In genomic region chr13:46492946-46493345, GRCh38 we compare ENCODE assay signal across 8 cellular contexts.
DNase-seq lines count a peak whose midpoint lies in the region; ATAC-seq and TF ChIP-seq lines count a peak whose summit lies in the region.

No MANE protein-coding gene starts in this region.

- no peak overlapping the region for H2AK5ac ChIP-seq in neuronal stem cell (ENCODE audit: low read depth, low read length)

- no peak overlapping the region for H2BK15ac ChIP-seq in neuronal stem cell (ENCODE audit: low read length)

- peaks cover 10% of the 10 kb centered on the region for H3K4me1 ChIP-seq in fibroblast of lung (ENCODE audit: control insufficient read depth, extremely low read depth, insufficient read depth, low read length)
- no peaks in the 10 kb centered on the region for H3K4me1 ChIP-seq in neuronal stem cell (ENCODE audit: control insufficient read depth in 2 of 2, insufficient read depth in 1 of 2, low read depth in 1 of 2, low read length in 2 of 2)

- H2BK120ac ChIP-seq in neuronal stem cell (ENCODE audit: low read depth, low read length): no peak overlapping the region

- H3K4me3 ChIP-seq in fibroblast of lung (replicated peaks in 1 of 4; ENCODE audit: control extremely low read depth in 1 of 4, insufficient read depth in 1 of 4, low read depth in 3 of 4, low read length in 4 of 4) (no peak overlapping the region), neuronal stem cell (ENCODE audit: low read length in 2 of 2) (no peak overlapping the region)

- H3K9me3 ChIP-seq in fibroblast of lung (ENCODE audit: control insufficient read depth, insufficient read depth, low read depth, low read length): no peaks in the 10 kb centered on the region
- no peaks in the 10 kb centered on the region for H3K9me3 ChIP-seq in neuronal stem cell (replicated peaks in 1 of 2; ENCODE audit: control insufficient read depth in 2 of 2, insufficient read depth in 1 of 2, low read depth in 1 of 2, low read length in 2 of 2)

- no peaks in the 10 kb centered on the region for H3K79me2 ChIP-seq in fibroblast of lung (ENCODE audit: control insufficient read depth, insufficient read depth, low read length)

- H4K91ac ChIP-seq in neuronal stem cell (ENCODE audit: low read depth, low read length, poor library complexity): no peak overlapping the region

- no peak overlapping the region for H3K14ac ChIP-seq in neuronal stem cell (ENCODE audit: low read length)

- H3K9ac ChIP-seq in fibroblast of lung (ENCODE audit: insufficient read depth, low read length): no peak overlapping the region
- H3K9ac ChIP-seq in neuronal stem cell (ENCODE audit: low read depth, low read length, poor library complexity): no peak overlapping the region

- H3K18ac ChIP-seq in neuronal stem cell (ENCODE audit: low read length): no peak overlapping the region

- H3K27ac ChIP-seq in fibroblast of lung (ENCODE audit: insufficient read depth, low read length) (no peak overlapping the region), neuronal stem cell (replicated peaks; ENCODE audit: low read length) (no peak overlapping the region)

- H3K36me3 ChIP-seq in fibroblast of lung (ENCODE audit: control insufficient read depth, insufficient read depth, low read length): no peaks in the 10 kb centered on the region
- no peaks in the 10 kb centered on the region for H3K36me3 ChIP-seq in neuronal stem cell (replicated peaks in 1 of 2; ENCODE audit: control insufficient read depth in 2 of 2, insufficient read depth in 2 of 2, low read length in 2 of 2)

- TF ChIP-seq CTCF in fibroblast of lung (conservative IDR thresholded peaks at IDR 0.05 in 1 of 2, IDR thresholded peaks at IDR 0.05 in 1 of 2; ENCODE audit: low read depth in 1 of 2, low read length in 2 of 2): peak; percentile 57 to 58

- no peak for ATAC-seq in HG03025 (IDR thresholded peaks at IDR 0.05; ENCODE audit: low FRiP score, unreplicated experiment)

- no CpG with 5 or more reads among the region's 1 CpG for WGBS in neuronal stem cell (ENCODE audit: extremely low coverage in 2 of 2, insufficient read length in 2 of 2, insufficient replicate concordance in 1 of 2), 2 donors

- H4K8ac ChIP-seq in neuronal stem cell (ENCODE audit: low read depth, low read length): no peak overlapping the region

- no peak overlapping the region for H3K23ac ChIP-seq in neuronal stem cell (ENCODE audit: low read depth, low read length, poor library complexity)

- H3K79me1 ChIP-seq in neuronal stem cell (ENCODE audit: low read depth, low read length): no peaks in the 10 kb centered on the region

- H4K20me1 ChIP-seq in fibroblast of lung (ENCODE audit: control insufficient read depth, extremely low read depth, insufficient read depth, low read length): no peaks in the 10 kb centered on the region

- H3K27me3 ChIP-seq in fibroblast of lung (ENCODE audit: control insufficient read depth, insufficient read depth, low read length) (no peaks in the 10 kb centered on the region), neuronal stem cell (ENCODE audit: control insufficient read depth in 3 of 3, insufficient read depth in 3 of 3, low read depth in 1 of 3, low read length in 3 of 3) (no peaks in the 10 kb centered on the region)

- DNase-seq in CD1c-positive myeloid dendritic cell (ENCODE audit: extremely low spot score) (peak; percentile 56), H4 (ENCODE audit: low spot score) (peak; percentile 9), OCI-M1 (lab: John Stamatoyannopoulos, UW) (peak; percentile 69), fibroblast of lung (ENCODE audit: low read depth in 2 of 2) (peak; percentile 34 to 73), neuronal stem cell (ENCODE audit: low spot score) (peak; percentile 37), NCI-H2029 (lab: John Stamatoyannopoulos, UW) (no peak)
- DNase-seq in stimulated activated CD4-positive, alpha-beta T cell treated with anti-CD3 and anti-CD28 coated beads, Interleukin-2, amount 100 ng/mL, for 24 hours: no peak

- H3K4ac ChIP-seq in neuronal stem cell (ENCODE audit: low read length): no peak overlapping the region

- H2AFZ ChIP-seq in fibroblast of lung (ENCODE audit: low read length) (no peak overlapping the region), neuronal stem cell (ENCODE audit: low read length) (no peak overlapping the region)

- no peak overlapping the region for H2BK5ac ChIP-seq in neuronal stem cell (ENCODE audit: low read length)

- no peak overlapping the region for H3K4me2 ChIP-seq in fibroblast of lung (ENCODE audit: extremely low read depth, insufficient read depth, low read length)
- no peak overlapping the region for H3K4me2 ChIP-seq in neuronal stem cell (ENCODE audit: insufficient read depth, low read length, poor library complexity, severe bottlenecking)

- no peak overlapping the region for H2BK12ac ChIP-seq in neuronal stem cell (ENCODE audit: low read length)

Comparison
In these comparisons a context has a peak if more than half of its experiments do, and no peak if none do; other contexts are left out.
1. DNase-seq: peak in CD1c-positive myeloid dendritic cell (single experiment), H4 (single experiment), OCI-M1 (single experiment), fibroblast of lung (2 of 2) and neuronal stem cell (single experiment); none in NCI-H2029 (single experiment) and stimulated activated CD4-positive, alpha-beta T cell treated with anti-CD3 and anti-CD28 coated beads, Interleukin-2, amount 100 ng/mL, for 24 hours (0 of 2).